8 cellular contexts compared by ENCODE assay signal in genomic region chr2:240136013-240136670, GRCh38. TPM values are rescaled to one million over a fixed set of nuclear protein-coding genes. Genes with fewer than 3 reads are reported as not detected.
DNase-seq lines count a peak whose midpoint lies in the region; ATAC-seq and TF ChIP-seq lines count a peak whose summit lies in the region.

COPS9 (minus strand) TSS chr2:240136305; CDS start chr2:240136284, 21 bp downstream.

- POLR2A ChIA-PET in CD4-positive, alpha-beta T cell (lab: Charles Lee), result no interaction called here
- POLR2A ChIA-PET in activated CD8-positive, alpha-beta memory T cell treated with anti-CD3 and anti-CD28 coated beads for 36 hours (lab: Charles Lee), result no interaction called here

- peak within 1 kb of the TSS; percentile 24 for H3K27ac ChIP-seq in CD4-positive, alpha-beta T cell (ENCODE audit: low read depth, low read length)
- peak within 1 kb of the TSS; percentile 56 for H3K27ac ChIP-seq in effector memory CD4-positive, alpha-beta T cell (ENCODE audit: insufficient read depth, low read length, poor library complexity, severe bottlenecking)

- H3K27me3 Mint-ChIP-seq in CD4-positive, alpha-beta T cell, result no peaks in the 10 kb centered on the region
- no peaks in the 10 kb centered on the region for H3K27me3 Mint-ChIP-seq in memory B cell

- H3K4me3 ChIP-seq in effector memory CD4-positive, alpha-beta T cell (ENCODE audit: insufficient read depth, low read depth, low read length, poor library complexity, severe bottlenecking), result peak within 1 kb of the TSS; percentile 97

- H3K36me3 ChIP-seq in effector memory CD4-positive, alpha-beta T cell (ENCODE audit: control insufficient read depth, insufficient read depth, low read length), result peaks cover 26% of the 10 kb centered on the region

- peak within 1 kb of the TSS; percentile 95 for H3K4me3 Mint-ChIP-seq in CD4-positive, alpha-beta T cell
- H3K4me3 Mint-ChIP-seq in memory B cell, result peak within 1 kb of the TSS; percentile 95

- peaks cover 50% of the 10 kb centered on the region for H3K36me3 Mint-ChIP-seq in CD4-positive, alpha-beta T cell (ENCODE audit: low read depth)
- peaks cover 9% of the 10 kb centered on the region for H3K36me3 Mint-ChIP-seq in memory B cell

- no peaks in the 10 kb centered on the region for H3K9me3 ChIP-seq in CD4-positive, alpha-beta T cell (ENCODE audit: control insufficient read depth, low read length)
- H3K9me3 ChIP-seq in effector memory CD4-positive, alpha-beta T cell (ENCODE audit: control insufficient read depth, low read length), result no peaks in the 10 kb centered on the region

- peak; percentile 94 for ATAC-seq in CD4-positive, alpha-beta T cell (ENCODE audit: poor library complexity)
- ATAC-seq in GM19452 (IDR thresholded peaks at IDR 0.05; ENCODE audit: unreplicated experiment) (peak; percentile 97), memory B cell (ENCODE audit: low read depth) (peak; percentile 98)

- intact Hi-C loops in CD4-positive, alpha-beta T cell (cut with DNase I, micrococcal nuclease), result loop anchor here in 1 of 2 experiments (5.0 to 10.0 kb wide), 3 partner anchors 429 to 1711 kb away; partner anchors contain the start of genes ASB1, DUSP28, HDAC4 and RNPEPL1

- H3K27ac Mint-ChIP-seq in CD4-positive, alpha-beta T cell, result peak within 1 kb of the TSS; percentile 71
- H3K27ac Mint-ChIP-seq in memory B cell, result peak within 1 kb of the TSS; percentile 93

- CTCF ChIA-PET in CD4-positive, alpha-beta T cell (lab: Charles Lee), result interaction anchor here (1.0 kb wide), 1 partner anchor 8 kb away, joined by 5 read pairs; no protein-coding TSS in a partner anchor
- CTCF ChIA-PET in activated CD8-positive, alpha-beta memory T cell treated with anti-CD3 and anti-CD28 coated beads for 36 hours (lab: Charles Lee), result no interaction called here

- TF ChIP-seq CTCF in CD4-positive, alpha-beta T cell (IDR thresholded peaks at IDR 0.05), result no peak

- no peaks in the 10 kb centered on the region for H3K9me3 Mint-ChIP-seq in CD4-positive, alpha-beta T cell
- no peaks in the 10 kb centered on the region for H3K9me3 Mint-ChIP-seq in memory B cell

- peaks cover 11% of the 10 kb centered on the region for H3K4me1 ChIP-seq in effector memory CD4-positive, alpha-beta T cell (ENCODE audit: control insufficient read depth, insufficient read depth, low read length, poor library complexity, severe bottlenecking)

- H3K4me1 Mint-ChIP-seq in CD4-positive, alpha-beta T cell (ENCODE audit: low read depth), result peaks cover 33% of the 10 kb centered on the region
- peaks cover 22% of the 10 kb centered on the region for H3K4me1 Mint-ChIP-seq in memory B cell

- peak; percentile 80 to 89 (median 84) for DNase-seq in CD4-positive, alpha-beta T cell
- DNase-seq in HK-2 (ENCODE audit: unreplicated experiment) (peak; percentile 87), memory B cell (ENCODE audit: low spot score in 2 of 2) (peak; percentile 87 to 89)
- peak; percentile 70 for DNase-seq in NK-92 treated with Interleukin-12 subunit alpha and Interleukin-12 subunit beta, amount 100 ng/mL, for 24 hours (lab: John Stamatoyannopoulos, UW)
- DNase-seq in effector memory CD4-positive, alpha-beta T cell, result peak; percentile 63 to 74 (median 73)
- DNase-seq in stimulated activated CD4-positive, alpha-beta T cell treated with anti-CD3 and anti-CD28 coated beads, TNF-alpha, amount 100 ng/mL, for 48 hours (ENCODE audit: low read depth in 3 of 3), result peak; percentile 72 to 80 (median 77)

- H3K27me3 ChIP-seq in CD4-positive, alpha-beta T cell (ENCODE audit: control insufficient read depth, insufficient read depth, low read length), result no peaks in the 10 kb centered on the region
- no peaks in the 10 kb centered on the region for H3K27me3 ChIP-seq in effector memory CD4-positive, alpha-beta T cell (replicated peaks; ENCODE audit: control insufficient read depth, insufficient read depth, low read length, poor library complexity, severe bottlenecking)

RNA-seq across cellular contexts. Expression of gene COPS9, which starts in this region (rescaled TPM):
- total RNA-seq in CD4-positive, alpha-beta T cell, result 10 to 100 TPM; 46.7 to 48.5 TPM
- 100 to 1,000 TPM; 165 to 187 TPM for total RNA-seq in activated CD8-positive, alpha-beta memory T cell treated with anti-CD3 and anti-CD28 coated beads for 36 hours

Comparison
In these comparisons a context has a peak if more than half of its experiments do, and no peak if none do; other contexts are left out.
1. Peak in every context shown above with its lines: DNase-seq, ATAC-seq, H3K4me3 ChIP-seq and H3K27ac ChIP-seq.